12 cellular contexts compared by ENCODE assay signal in the genomic region with DNA sequence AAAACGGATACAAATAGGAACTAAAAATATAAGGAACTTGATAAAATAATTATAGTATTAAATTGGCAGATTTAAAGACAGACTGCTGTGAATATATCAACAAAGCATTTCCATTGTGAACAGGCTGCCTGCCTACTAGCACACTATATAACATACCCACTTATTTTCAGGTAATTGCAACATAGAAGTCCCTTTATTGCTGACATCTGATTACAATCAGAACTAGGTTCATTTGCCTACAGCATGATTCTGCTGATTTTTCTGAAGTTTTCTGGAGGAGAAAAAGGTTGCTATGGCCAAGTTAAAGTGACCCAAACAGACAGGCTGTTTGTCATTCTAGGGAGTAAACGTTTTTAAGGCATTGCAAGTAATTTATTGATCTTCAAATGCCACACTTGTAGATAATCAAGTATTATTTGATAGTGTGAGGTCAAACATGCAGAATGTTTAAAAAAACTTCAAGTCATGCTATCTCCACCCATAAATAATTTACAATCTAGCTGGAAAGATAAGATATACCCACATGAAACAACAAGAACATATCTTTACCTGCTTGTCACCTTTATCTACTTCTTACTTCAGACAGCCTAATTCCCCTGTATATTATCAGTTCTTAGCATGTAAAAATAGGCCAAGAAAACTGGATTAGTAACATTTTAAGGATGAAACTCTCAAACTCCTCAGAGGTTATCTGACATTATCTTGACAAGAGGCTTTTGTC.
"Had no signal": no experiment of that assay in that cellular context is flagged by ENCODE, and none has a peak within 500 bp of the region (broad histone marks: within the 10 kb centered on the region; RNA-seq: fewer than 3 reads in every experiment).

No MANE protein-coding gene starts in this region.

- H3K27ac ChIP-seq: breast epithelium, suprapubic skin had no signal

- H3K27ac Mint-ChIP-seq: activated naive CD8-positive, alpha-beta T cell treated with anti-CD3 and anti-CD28 coated beads, Interleukin-2, amount 10 ng/mL, durations not matched to agents 7 days and 5 days; T-helper 1 cell treated with Interleukin-12 subunit alpha and Interleukin-12 subunit beta and Interleukin-4 antibody, amounts not matched to agents 30 μg/mL and 1 μg/mL, for 36 hours had no signal

- H3K27me3 Mint-ChIP-seq: activated naive CD8-positive, alpha-beta T cell treated with anti-CD3 and anti-CD28 coated beads, Interleukin-2, amount 10 ng/mL, durations not matched to agents 7 days and 5 days had no signal

- H3K27me3 ChIP-seq: breast epithelium, suprapubic skin had no signal

- ATAC-seq: sciatic nerve; stimulated activated naive CD8-positive, alpha-beta T cell treated with anti-CD3 and anti-CD28 coated beads, Interleukin-15, Interleukin-2, amounts not matched to agents 100 U/mL and 50 U/mL, for 24 hours had no signal

- DNase-seq: activated CD4-positive, alpha-beta T cell treated with anti-CD3 and anti-CD28 coated beads, Interleukin-2, amount 50 U/mL, for 1 hour; activated effector memory CD4-positive, alpha-beta T cell treated with anti-CD3 and anti-CD28 coated beads, Interleukin-2, amount 50 U/mL, for 16 hours; activated naive CD8-positive, alpha-beta T cell treated with anti-CD3 and anti-CD28 coated beads, Interleukin-2, amount 10 ng/mL, durations not matched to agents 7 days and 5 days; aorta; kidney glomerular epithelial cell; occipital lobe; stimulated activated CD4-positive, alpha-beta T cell treated with anti-CD3 and anti-CD28 coated beads, Interleukin-2, amount 100 ng/mL, for 24 hours; stimulated activated naive CD8-positive, alpha-beta T cell treated with anti-CD3 and anti-CD28 coated beads, Interleukin-15, Interleukin-2, amounts not matched to agents 100 U/mL and 50 U/mL, for 24 hours had no signal

- H3K4me3 Mint-ChIP-seq: activated naive CD8-positive, alpha-beta T cell treated with anti-CD3 and anti-CD28 coated beads, Interleukin-2, amount 10 ng/mL, durations not matched to agents 7 days and 5 days; T-helper 1 cell treated with Interleukin-12 subunit alpha and Interleukin-12 subunit beta and Interleukin-4 antibody, amounts not matched to agents 30 μg/mL and 1 μg/mL, for 36 hours had no signal

- H3K4me3 ChIP-seq: breast epithelium, suprapubic skin had no signal

- H3K36me3 ChIP-seq: breast epithelium, suprapubic skin had no signal

- H3K9me3 Mint-ChIP-seq: activated naive CD8-positive, alpha-beta T cell treated with anti-CD3 and anti-CD28 coated beads, Interleukin-2, amount 10 ng/mL, durations not matched to agents 7 days and 5 days; T-helper 1 cell treated with Interleukin-12 subunit alpha and Interleukin-12 subunit beta and Interleukin-4 antibody, amounts not matched to agents 30 μg/mL and 1 μg/mL, for 36 hours had no signal

- H3K4me1 ChIP-seq: breast epithelium had no signal

- H3K9me3 ChIP-seq: breast epithelium, suprapubic skin had no signal
